13 cellular contexts compared by ENCODE assay signal in genomic region chr1:205271277-205271676, GRCh38. TPM values are rescaled to one million over a fixed set of nuclear protein-coding genes. Genes with fewer than 3 reads are reported as not detected.
DNase-seq lines count a peak whose midpoint lies in the region; ATAC-seq, FAIRE-seq and TF ChIP-seq lines count a peak whose summit lies in the region.
"Had no signal": no experiment of that assay in that cellular context is flagged by ENCODE, and none has a peak within 500 bp of the region (broad histone marks: within the 10 kb centered on the region; RNA-seq: fewer than 3 reads in every experiment).

No MANE protein-coding gene starts in this region.

- DNase-seq in ELF-1 (ENCODE audit: low read depth, low spot score) (peak; percentile 46), fibroblast of peridontal ligament (ENCODE audit: extremely low read depth) (peak; percentile 67), trophoblast cell (no peak), smooth muscle cell (lab: John Stamatoyannopoulos, UW; ENCODE audit: unreplicated experiment) (no peak), KBM-7 (no peak), hepatocyte (ENCODE audit: low spot score) (no peak), urothelium cell line (ENCODE audit: low spot score) (no peak)
- DNase-seq: activated CD4-positive, alpha-beta T cell treated with anti-CD3 and anti-CD28 coated beads for 48 hours; Karpas-422; nephron progenitor cell; stimulated activated CD4-positive, alpha-beta T cell treated with anti-CD3 and anti-CD28 coated beads, Interleukin-4, amount 100 ng/mL, for 4 hours; tibial artery had no signal

- no peak overlapping the region for H4K12ac ChIP-seq in trophoblast cell (ENCODE audit: low read depth, low read length)

- in situ Hi-C loops in KBM-7 (cut with MboI; ENCODE audit: low pct_unique_long_range_greater_than_20kb, low sequenced_read_pairs), result loop anchor here (10.0 kb wide), 1 partner anchor 54 kb away; the partner anchor contains the start of gene NUAK2

- H3K23ac ChIP-seq in trophoblast cell (ENCODE audit: low read length), result no peak overlapping the region

- no peaks in the 10 kb centered on the region for H3K27me3 ChIP-seq in trophoblast cell (ENCODE audit: insufficient read depth, low read length)
- no peaks in the 10 kb centered on the region for H3K27me3 ChIP-seq in smooth muscle cell (ENCODE audit: low read depth)
- H3K27me3 ChIP-seq in hepatocyte, result no peaks in the 10 kb centered on the region
- H3K27me3 ChIP-seq: tibial artery had no signal

- H4K20me1 ChIP-seq in smooth muscle cell (ENCODE audit: low read depth), result no peaks in the 10 kb centered on the region
- H4K20me1 ChIP-seq in hepatocyte (ENCODE audit: insufficient read depth, poor library complexity, severe bottlenecking), result no peaks in the 10 kb centered on the region

- no peak for FAIRE-seq in urothelium cell line (lab: Jason Lieb, UNC)

- H3K9me2 ChIP-seq in hepatocyte (replicated peaks; ENCODE audit: insufficient read depth), result no peaks in the 10 kb centered on the region

- H3K4ac ChIP-seq in trophoblast cell (ENCODE audit: low read depth, low read length), result no peak overlapping the region

- H3K27ac ChIP-seq in trophoblast cell (ENCODE audit: low read depth, low read length) (no peak overlapping the region), smooth muscle cell (ENCODE audit: low read depth) (no peak overlapping the region), hepatocyte (no peak overlapping the region)
- H3K27ac ChIP-seq: tibial artery had no signal

- H3K18ac ChIP-seq in trophoblast cell (ENCODE audit: low read length), result no peak overlapping the region

- H2BK120ac ChIP-seq in trophoblast cell (ENCODE audit: insufficient read depth, low read length, poor library complexity), result no peak overlapping the region

- H2AFZ ChIP-seq in trophoblast cell (ENCODE audit: insufficient read depth, low read length, poor library complexity), result no peak overlapping the region
- no peak overlapping the region for H2AFZ ChIP-seq in smooth muscle cell (ENCODE audit: low read depth)
- no peak overlapping the region for H2AFZ ChIP-seq in hepatocyte

- no CpG with 5 or more reads among the region's 8 CpGs for WGBS in trophoblast cell (ENCODE audit: extremely low coverage, insufficient coverage, insufficient read length)
- WGBS in smooth muscle cell (ENCODE audit: low lambda C conversion rate), result 92% methylated on average over 8 of the region's 8 CpGs
- 91% methylated on average over 8 of the region's 8 CpGs for WGBS in hepatocyte (ENCODE audit: low lambda C conversion rate, missing lambda C conversion rate)

- no peak overlapping the region for H4K8ac ChIP-seq in trophoblast cell (ENCODE audit: low read depth, low read length)

- H3K79me2 ChIP-seq in trophoblast cell (ENCODE audit: control insufficient read depth, insufficient read depth, low read length, poor library complexity), result no peaks in the 10 kb centered on the region
- no peaks in the 10 kb centered on the region for H3K79me2 ChIP-seq in smooth muscle cell (ENCODE audit: low read depth)
- H3K79me2 ChIP-seq in hepatocyte, result no peaks in the 10 kb centered on the region

- H3K4me1 ChIP-seq in trophoblast cell (ENCODE audit: control insufficient read depth in 1 of 2, insufficient read depth in 2 of 2, low read length in 2 of 2), result peaks cover 0 to 21% of the 10 kb centered on the region in 2 experiments
- H3K4me1 ChIP-seq in smooth muscle cell (ENCODE audit: low read depth), result peaks cover 22% of the 10 kb centered on the region
- H3K4me1 ChIP-seq in hepatocyte (ENCODE audit: insufficient read depth), result no peaks in the 10 kb centered on the region

- H3K4me3 ChIP-seq in trophoblast cell (ENCODE audit: low read depth, low read length), result no peak overlapping the region
- no peak overlapping the region for H3K4me3 ChIP-seq in smooth muscle cell
- H3K4me3 ChIP-seq in hepatocyte, result no peak overlapping the region
- H3K4me3 ChIP-seq: tibial artery had no signal

- H2BK5ac ChIP-seq in trophoblast cell (ENCODE audit: low read depth, low read length, poor library complexity), result no peak overlapping the region

- peaks cover under 1% of the 10 kb centered on the region for H3K79me1 ChIP-seq in trophoblast cell (ENCODE audit: low read length)

- H3K4me2 ChIP-seq in trophoblast cell (ENCODE audit: low read length) (no peak overlapping the region), smooth muscle cell (no peak overlapping the region), hepatocyte (no peak overlapping the region)

- no peaks in the 10 kb centered on the region for H3F3A ChIP-seq in smooth muscle cell (ENCODE audit: low read depth)

- H3K36me3 ChIP-seq in trophoblast cell (ENCODE audit: control insufficient read depth in 1 of 2, insufficient read depth in 2 of 2, low read length in 2 of 2) (peaks cover 0 to 2% of the 10 kb centered on the region in 2 experiments), smooth muscle cell (ENCODE audit: low read depth) (no peaks in the 10 kb centered on the region), hepatocyte (replicated peaks; ENCODE audit: insufficient read depth, low read depth) (no peaks in the 10 kb centered on the region)

- no peak overlapping the region for H4K91ac ChIP-seq in trophoblast cell (ENCODE audit: low read depth, low read length)

- no peak overlapping the region for H2BK12ac ChIP-seq in trophoblast cell (ENCODE audit: low read length)

- TF ChIP-seq CTCF in smooth muscle cell (IDR thresholded peaks at IDR 0.05; ENCODE audit: borderline replicate concordance, insufficient read depth, poor library complexity, severe bottlenecking), result no peak
- no peak for TF ChIP-seq CTCF in hepatocyte (IDR thresholded peaks at IDR 0.05; ENCODE audit: poor library complexity)

- H3K9me3 ChIP-seq in trophoblast cell (ENCODE audit: insufficient read depth, low read depth, low read length) (no peaks in the 10 kb centered on the region), smooth muscle cell (replicated peaks; ENCODE audit: low read depth) (no peaks in the 10 kb centered on the region), hepatocyte (ENCODE audit: low read depth) (no peaks in the 10 kb centered on the region)
- H3K9me3 ChIP-seq: tibial artery had no signal

- peak; percentile 7; the same call in 1 of the 3 replicates for ATAC-seq in SK-N-SH treated with all-trans-retinoic acid at 6 μM for 48 hours

- H2AK5ac ChIP-seq in trophoblast cell (ENCODE audit: low read length), result peak overlapping the region; percentile 74

- no peak overlapping the region for H3K14ac ChIP-seq in trophoblast cell (ENCODE audit: low read length)

- no peak overlapping the region for H3K9ac ChIP-seq in trophoblast cell (ENCODE audit: low read length)
- no peak overlapping the region for H3K9ac ChIP-seq in smooth muscle cell (ENCODE audit: low read depth)

TF ChIP-seq in SK-N-SH treated with all-trans-retinoic acid at 6 μM for 48 hours, 23 proteins besides CTCF, POLR2A, EP300 and RAD21 (continues in another document):
- TF ChIP-seq ISL1 (CRISPR knock-in tag; IDR thresholded peaks at IDR 0.05), result no peak
- no peak for TF ChIP-seq CSRNP3 (CRISPR knock-in tag; IDR thresholded peaks at IDR 0.05)
- TF ChIP-seq CSDC2 (CRISPR knock-in tag; IDR thresholded peaks at IDR 0.05), result no peak
- TF ChIP-seq ZFP30 (CRISPR knock-in tag; IDR thresholded peaks at IDR 0.05), result no peak
- TF ChIP-seq RARB (CRISPR knock-in tag; IDR thresholded peaks at IDR 0.05), result no peak
- TF ChIP-seq ZFP3 (CRISPR knock-in tag; IDR thresholded peaks at IDR 0.05), result no peak
- TF ChIP-seq CREB5 (CRISPR knock-in tag; IDR thresholded peaks at IDR 0.05; ENCODE audit: low read depth), result no peak
- no peak for TF ChIP-seq ZNF8 (CRISPR knock-in tag; IDR thresholded peaks at IDR 0.05)
- TF ChIP-seq PPARA (CRISPR knock-in tag; IDR thresholded peaks at IDR 0.05; ENCODE audit: borderline replicate concordance), result no peak
- TF ChIP-seq ARNTL (CRISPR knock-in tag; IDR thresholded peaks at IDR 0.05; ENCODE audit: borderline replicate concordance, low read depth), result no peak
- TF ChIP-seq TOX (CRISPR knock-in tag; IDR thresholded peaks at IDR 0.05; ENCODE audit: borderline replicate concordance), result no peak

RNA-seq across cellular contexts. Expression of gene TMCC2, which starts 43.5 kb away (rescaled TPM):
- polyA plus RNA-seq in trophoblast cell (2013), result 2.3 and 2.4 TPM in 2 replicates
- total RNA-seq in smooth muscle cell (2.1 and 3.3 TPM in 2 replicates), hepatocyte (2.4 and 2.5 TPM in 2 replicates)
- polyA plus RNA-seq in smooth muscle cell (2.4 and 5.6 TPM in 2 replicates), hepatocyte (1.7 and 2.9 TPM in 2 replicates)

RNA-seq across cellular contexts. Expression of gene NUAK2, which starts 50.3 kb away (rescaled TPM):
- polyA plus RNA-seq in trophoblast cell (2013), result 20.4 and 22.1 TPM in 2 replicates
- 6.6 and 11.3 TPM in 2 replicates for total RNA-seq in smooth muscle cell
- 15.8 and 16.8 TPM in 2 replicates for polyA plus RNA-seq in smooth muscle cell
- 12.6 and 13.4 TPM in 2 replicates for total RNA-seq in hepatocyte
- 20.7 and 22.5 TPM in 2 replicates for polyA plus RNA-seq in hepatocyte

RNA-seq across cellular contexts. Expression of gene DSTYK, which starts 59.8 kb away (rescaled TPM):
- 4.3 TPM in 2 replicates for polyA plus RNA-seq in trophoblast cell (2013)
- total RNA-seq in smooth muscle cell (8.7 and 12.1 TPM in 2 replicates), hepatocyte (8.5 and 11.0 TPM in 2 replicates)
- polyA plus RNA-seq in smooth muscle cell (6.9 TPM in 2 replicates), hepatocyte (7.7 and 8.4 TPM in 2 replicates)

Comparison
In these comparisons a context has a peak if more than half of its experiments do, and no peak if none do; other contexts are left out.
1. DNase-seq: peak in ELF-1 (single experiment) and fibroblast of peridontal ligament (single experiment); none in trophoblast cell (0 of 2), smooth muscle cell (single experiment), KBM-7 (single experiment), hepatocyte (single experiment) and urothelium cell line (single experiment).